Comparison of ENCODE assay signal across 10 cellular contexts in the genomic region with DNA sequence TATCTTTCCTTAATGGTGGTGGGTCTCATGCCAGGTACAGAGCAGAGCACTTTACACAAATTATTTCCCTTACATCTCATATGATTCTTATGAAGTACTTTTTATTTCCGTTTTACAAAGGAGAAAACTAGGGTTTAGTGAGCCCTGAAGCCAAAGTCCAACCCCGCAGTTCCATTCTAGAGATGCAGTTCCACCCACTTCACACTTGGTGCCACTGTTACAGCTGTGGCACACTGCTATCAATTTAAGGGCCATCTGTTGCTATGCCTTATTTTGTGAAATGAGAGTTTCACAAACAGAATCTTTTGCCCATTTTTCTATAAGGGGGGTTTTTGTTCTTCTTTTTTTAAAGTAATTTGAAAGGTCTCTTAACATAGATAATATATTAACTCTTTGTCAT. TPM values are rescaled to one million over a fixed set of nuclear protein-coding genes. Genes with fewer than 3 reads are reported as not detected.
A peak's percentile ranks its signal among the peaks of the same experiment; 100 is the strongest.
DNase-seq lines count a peak whose midpoint lies in the region; ATAC-seq, FAIRE-seq and TF ChIP-seq lines count a peak whose summit lies in the region.
"Had no signal": no experiment of that assay in that cellular context is flagged by ENCODE, and none has a peak within 500 bp of the region (broad histone marks: within the 10 kb centered on the region; RNA-seq: fewer than 3 reads in every experiment).

No MANE protein-coding gene starts in this region.

- H3K27me3 ChIP-seq in HL-60 (ENCODE audit: insufficient read depth, poor library complexity, severe bottlenecking) (no peaks in the 10 kb centered on the region), K562 (ENCODE audit: control insufficient read depth in 2 of 2, insufficient read depth in 2 of 2, low read length in 2 of 2) (no peaks in the 10 kb centered on the region)

- no peak overlapping the region for H3K4me3 ChIP-seq in HL-60 (replicated peaks; ENCODE audit: insufficient read depth, low read length)
- no peak overlapping the region for H3K4me3 ChIP-seq in K562
- no peak overlapping the region for H3K4me3 ChIP-seq in mucosa of descending colon

- TF ChIP-seq EP300 in K562 (IDR thresholded peaks at IDR 0.05; ENCODE audit: low read length) = no peak

- no peak overlapping the region for H3K9ac ChIP-seq in K562 (ENCODE audit: insufficient read depth in 1 of 2, low read depth in 2 of 2, low read length in 2 of 2)

- H3K27ac ChIP-seq in HL-60 (replicated peaks) (no peak overlapping the region), K562 (ENCODE audit: extremely low read depth, low read depth, low read length) (no peak overlapping the region)
- H3K27ac ChIP-seq: epithelial cell of prostate had no signal

- H3K4me1 ChIP-seq in K562 (replicated peaks in 1 of 2; ENCODE audit: control insufficient read depth in 2 of 2, insufficient read depth in 2 of 2, low read length in 2 of 2) = no peaks in the 10 kb centered on the region
- H3K4me1 ChIP-seq in mucosa of descending colon (ENCODE audit: low read depth) = peaks cover 6% of the 10 kb centered on the region

- H3K79me2 ChIP-seq in K562 (ENCODE audit: control insufficient read depth, insufficient read depth, low read length) = no peaks in the 10 kb centered on the region

- intact Hi-C loops in K562 (cut with micrococcal nuclease) = no loop called here
- intact Hi-C loops in mucosa of descending colon (cut with DNase I, micrococcal nuclease) = no loop called here

- no peaks in the 10 kb centered on the region for H4K20me1 ChIP-seq in K562 (replicated peaks; ENCODE audit: control insufficient read depth, insufficient read depth, low read length)

- WGBS in K562 (ENCODE audit: insufficient coverage, low coverage, missing lambda C conversion rate) = 50% methylated on average over 2 of the region's 2 CpGs

- no peak overlapping the region for H2AFZ ChIP-seq in K562 (ENCODE audit: low read depth, low read length)

- DNase-seq in GM03348 (ENCODE audit: low spot score) (peak; percentile 24), HL-60 (ENCODE audit: low read depth in 1 of 2, low spot score in 1 of 2) (peak in 1 of 2 experiments; percentile 12), K562 (ENCODE audit: extremely low read depth in 1 of 4, low spot score in 3 of 4) (no peak), mucosa of descending colon (peak in 1 of 3 donors; percentile 42), NCI-H524 treated with DMSO at 0.1 percent for 48 hours (lab: John Stamatoyannopoulos, UW) (no peak)
- DNase-seq in activated CD4-positive, alpha-beta T cell treated with anti-CD3 and anti-CD28 coated beads, Interleukin-2, amount 50 U/mL, for 4 hours = no peak
- DNase-seq: T-helper 1 cell had no signal

- in situ Hi-C loops in K562 (cut with MboI) = no loop called here

- POLR2A ChIA-PET in K562 (lab: Yijun Ruan, JAX) = no interaction called here

- no peak for TF ChIP-seq POLR2A in K562 (conservative IDR thresholded peaks at IDR 0.05)

- H3K9me3 ChIP-seq in K562 (replicated peaks; ENCODE audit: control insufficient read depth, insufficient read depth, low read depth, low read length) (no peaks in the 10 kb centered on the region), mucosa of descending colon (no peaks in the 10 kb centered on the region)

- BruUV-seq in K562 (replicated peaks; lab: Mats Ljungman, UMichigan) = no TSS peak

- TF ChIP-seq CTCF in HL-60 (IDR thresholded peaks at IDR 0.05; ENCODE audit: insufficient read depth, low read length) = peak; percentile 15
- peak; percentile 14 to 19 (median 15); a peak in 1 of 6 replicates for TF ChIP-seq CTCF in K562 (IDR thresholded peaks at IDR 0.05 in 2 of 3, conservative IDR thresholded peaks at IDR 0.05 in 1 of 3; ENCODE audit: insufficient read depth in 2 of 3, low read depth in 1 of 3, low read length in 3 of 3)
- peak; percentile 7 for TF ChIP-seq CTCF in mucosa of descending colon (IDR thresholded peaks at IDR 0.05)

- ATAC-seq in K562 (no peak), mucosa of descending colon (peak; percentile 94), GM21423 (IDR thresholded peaks at IDR 0.05; ENCODE audit: unreplicated experiment) (no peak), GM18873 (IDR thresholded peaks at IDR 0.05; ENCODE audit: low FRiP score, unreplicated experiment) (no peak)

- peaks cover 8% of the 10 kb centered on the region; the same call in 2 of the 3 replicates for H3K36me3 ChIP-seq in K562 (ENCODE audit: control insufficient read depth, insufficient read depth, low read length)
- H3K36me3 ChIP-seq in mucosa of descending colon (ENCODE audit: low read depth) = no peaks in the 10 kb centered on the region

- no peak for TF ChIP-seq RAD21 in K562 (CRISPR knock-in tag; conservative IDR thresholded peaks at IDR 0.05 in 1 of 2, IDR thresholded peaks at IDR 0.05 in 1 of 2)

- H3K9me1 ChIP-seq in K562 (ENCODE audit: control insufficient read depth, insufficient read depth, low read length) = no peaks in the 10 kb centered on the region

- no peak for FAIRE-seq in K562 (lab: Jason Lieb, UNC)

- H3K4me2 ChIP-seq in K562 (ENCODE audit: insufficient read depth, low read length) = no peak overlapping the region

- CTCF ChIA-PET in K562 (lab: Yijun Ruan, JAX; ENCODE audit: low intra/inter-chr PET ratio) = no interaction called here

TF ChIP-seq in K562, 482 proteins besides CTCF, POLR2A, EP300 and RAD21 (continues in another document):
- TF ChIP-seq CBX2 (IDR thresholded peaks at IDR 0.05; ENCODE audit: insufficient read depth, low read length, poor library complexity, severe bottlenecking) (no peak), NFYB (IDR thresholded peaks at IDR 0.05; ENCODE audit: extremely low read depth, insufficient read length) (no peak), ZNF445 (CRISPR knock-in tag; IDR thresholded peaks at IDR 0.05; ENCODE audit: low read depth) (no peak), PPARD (CRISPR knock-in tag; IDR thresholded peaks at IDR 0.05) (no peak)
- TF ChIP-seq, protein P1, sequence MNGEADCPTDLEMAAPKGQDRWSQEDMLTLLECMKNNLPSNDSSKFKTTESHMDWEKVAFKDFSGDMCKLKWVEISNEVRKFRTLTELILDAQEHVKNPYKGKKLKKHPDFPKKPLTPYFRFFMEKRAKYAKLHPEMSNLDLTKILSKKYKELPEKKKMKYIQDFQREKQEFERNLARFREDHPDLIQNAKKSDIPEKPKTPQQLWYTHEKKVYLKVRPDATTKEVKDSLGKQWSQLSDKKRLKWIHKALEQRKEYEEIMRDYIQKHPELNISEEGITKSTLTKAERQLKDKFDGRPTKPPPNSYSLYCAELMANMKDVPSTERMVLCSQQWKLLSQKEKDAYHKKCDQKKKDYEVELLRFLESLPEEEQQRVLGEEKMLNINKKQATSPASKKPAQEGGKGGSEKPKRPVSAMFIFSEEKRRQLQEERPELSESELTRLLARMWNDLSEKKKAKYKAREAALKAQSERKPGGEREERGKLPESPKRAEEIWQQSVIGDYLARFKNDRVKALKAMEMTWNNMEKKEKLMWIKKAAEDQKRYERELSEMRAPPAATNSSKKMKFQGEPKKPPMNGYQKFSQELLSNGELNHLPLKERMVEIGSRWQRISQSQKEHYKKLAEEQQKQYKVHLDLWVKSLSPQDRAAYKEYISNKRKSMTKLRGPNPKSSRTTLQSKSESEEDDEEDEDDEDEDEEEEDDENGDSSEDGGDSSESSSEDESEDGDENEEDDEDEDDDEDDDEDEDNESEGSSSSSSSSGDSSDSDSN (IDR thresholded peaks at IDR 0.05; ENCODE audit: borderline replicate concordance in 1 of 2, low read depth in 2 of 2, low read length in 2 of 2) = no peak

RNA-seq across cellular contexts. Expression of gene MIPEP, which starts 12.9 kb away (rescaled TPM):
- total RNA-seq in K562 (2011; cell fraction: chromatin; rRNA removed; ENCODE audit: low replicate concordance) = 9.8 and 11.3 TPM in 2 replicates
- total RNA-seq in K562 (2011; cell fraction: nucleolus; rRNA removed) = 12.8 and 12.9 TPM in 2 replicates
- total RNA-seq in K562 (2011; cell fraction: nucleoplasm; rRNA removed) = 9.3 and 10.2 TPM in 2 replicates
- total RNA-seq in K562 (2014; rRNA removed) (12.9 and 15.3 TPM in 2 replicates), K562 (2014; rRNA removed; fragmentation: Illumina TruSeq; extraction: Trizol) (14.2 and 14.7 TPM in 2 replicates), K562 (2015; rRNA removed; fragmentation: Illumina TruSeq; extraction: Trizol) (13.1 and 13.3 TPM in 2 replicates), K562 (2021) (15.2 and 17.4 TPM in 2 replicates), mucosa of descending colon (10 to 100 TPM; 17.3 to 27.0 (median 24.6) TPM)
- polyA plus RNA-seq in K562 (2011; rRNA removed) (15.5 and 19.3 TPM in 2 replicates), K562 (2014; fragmentation: Illumina TruSeq; extraction: Trizol) (11.2 and 11.7 TPM in 2 replicates), K562 (2014; fragmentation: Nextera tagmentation; extraction: Ambion mirVana) (1 to 10 TPM; 1.7 to 5.6 TPM), K562 (2014; rRNA removed) (10.4 and 16.0 TPM in 2 replicates)
- 9.8 and 11.4 TPM in 2 replicates for polyA plus RNA-seq in K562 (2011; cell fraction: cytosol; rRNA removed)
- polyA plus RNA-seq in K562 (2011; cell fraction: nucleus; rRNA removed) = 10.6 and 11.3 TPM in 2 replicates
- 10.8 and 21.2 TPM in 2 replicates for polyA plus RNA-seq in K562 (2012)
- 18.9 and 21.8 TPM in 2 replicates for polyA minus RNA-seq in K562 (2011; rRNA and poly(A)+ RNA removed)
- polyA minus RNA-seq in K562 (2011; cell fraction: cytosol; rRNA and poly(A)+ RNA removed) = 4.3 and 7.6 TPM in 2 replicates
- 12.8 and 12.9 TPM in 2 replicates for polyA minus RNA-seq in K562 (2011; cell fraction: nucleus; rRNA and poly(A)+ RNA removed)

RNA-seq across cellular contexts. Expression of gene C1QTNF9B, which starts 21.0 kb away (rescaled TPM):
- total RNA-seq in K562 (2011; cell fraction: chromatin; rRNA removed; ENCODE audit: low replicate concordance) = 0.62 and 0.90 TPM in 2 replicates
- total RNA-seq in K562 (2011; cell fraction: nucleolus; rRNA removed) = 0.39 TPM in 1 of 2 replicates, not detected in the other
- total RNA-seq in K562 (2011; cell fraction: nucleoplasm; rRNA removed) = 0.44 TPM in 1 of 2 replicates, not detected in the other
- 0.32 TPM in 1 of 2 replicates, not detected in the other for total RNA-seq in K562 (2014; rRNA removed)
- 0.19 and 0.22 TPM in 2 replicates for total RNA-seq in K562 (2014; rRNA removed; fragmentation: Illumina TruSeq; extraction: Trizol)
- not detected in 2 replicates for total RNA-seq in K562 (2015; rRNA removed; fragmentation: Illumina TruSeq; extraction: Trizol)
- 0.25 and 0.38 TPM in 2 replicates for total RNA-seq in K562 (2021)
- polyA plus RNA-seq in K562 (2011; rRNA removed) = not detected in 2 replicates
- polyA plus RNA-seq in K562 (2011; cell fraction: cytosol; rRNA removed) = not detected in 2 replicates
- 0.16 TPM in 1 of 2 replicates, not detected in the other for polyA plus RNA-seq in K562 (2011; cell fraction: nucleus; rRNA removed)
- 0.52 and 2.0 TPM in 2 replicates for polyA plus RNA-seq in K562 (2012)
- polyA plus RNA-seq in K562 (2014; fragmentation: Illumina TruSeq; extraction: Trizol) = 0.50 and 0.55 TPM in 2 replicates
- polyA plus RNA-seq in K562 (2014; fragmentation: Nextera tagmentation; extraction: Ambion mirVana) = under 1 TPM in 1 of 2 experiments, not detected in 1; 0.14 TPM
- 0.42 and 0.94 TPM in 2 replicates for polyA plus RNA-seq in K562 (2014; rRNA removed)
- polyA minus RNA-seq in K562 (2011; rRNA and poly(A)+ RNA removed) = 0.30 TPM in 1 of 2 replicates, not detected in the other
- polyA minus RNA-seq in K562 (2011; cell fraction: cytosol; rRNA and poly(A)+ RNA removed) = not detected in 2 replicates
- not detected in 2 replicates for polyA minus RNA-seq in K562 (2011; cell fraction: nucleus; rRNA and poly(A)+ RNA removed)
- under 1 TPM in 1 of 3 donors, not detected in 2; 0.32 TPM for total RNA-seq in mucosa of descending colon
